Comparison of ENCODE assay signal across 8 cellular contexts in the genomic region with DNA sequence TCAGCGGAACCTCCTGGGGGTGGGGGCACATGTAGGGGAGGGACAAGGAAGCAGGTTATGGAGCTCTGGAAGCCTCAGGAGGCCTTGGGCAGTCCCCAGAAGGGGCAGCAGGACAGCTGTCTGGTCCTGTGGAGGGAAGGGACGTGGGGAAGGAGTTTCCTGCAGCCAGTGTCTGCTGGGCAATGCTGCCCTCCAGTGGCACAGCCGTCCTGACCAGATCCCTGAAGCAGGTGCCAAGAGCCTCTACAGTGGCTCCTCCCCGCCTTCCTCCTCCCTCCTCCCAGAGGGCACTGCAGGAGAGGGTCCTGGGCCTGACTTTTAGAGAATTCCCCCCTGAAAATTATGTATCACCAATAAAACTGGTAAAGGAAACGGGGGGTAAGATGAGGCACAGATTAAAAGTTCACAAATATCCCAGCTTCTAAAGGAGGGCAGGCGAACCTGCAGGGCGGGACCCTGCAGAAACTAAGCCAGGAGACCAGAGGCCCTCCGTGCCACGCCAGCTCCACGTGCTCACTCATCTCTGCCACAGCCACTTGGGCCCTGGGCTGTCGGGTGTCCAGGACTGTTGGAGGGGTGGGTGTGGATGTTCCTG.
DNase-seq lines count a peak whose midpoint lies in the region; ATAC-seq and TF ChIP-seq lines count a peak whose summit lies in the region.

No MANE protein-coding gene starts in this region.

- ATAC-seq in GM18502 (IDR thresholded peaks at IDR 0.05; ENCODE audit: poor library complexity, unreplicated experiment) = no peak

- no peak overlapping the region for H4K8ac ChIP-seq in mesendoderm (ENCODE audit: low read depth, low read length)

- no peak overlapping the region for H2AK5ac ChIP-seq in mesendoderm (ENCODE audit: low read length)

- H2BK120ac ChIP-seq in mesendoderm (ENCODE audit: low read depth, low read length) = no peak overlapping the region

- H3K9me3 ChIP-seq in A673 (ENCODE audit: low read depth, low read length, poor library complexity, severe bottlenecking) = no peaks in the 10 kb centered on the region

- H3K27me3 ChIP-seq in A673 (replicated peaks; ENCODE audit: insufficient read depth, low read depth, low read length, poor library complexity) = no peaks in the 10 kb centered on the region
- H3K27me3 ChIP-seq in mesendoderm (ENCODE audit: insufficient read depth, low read length, poor library complexity) = no peaks in the 10 kb centered on the region

- H2BK15ac ChIP-seq in mesendoderm (replicated peaks; ENCODE audit: low read depth) = no peak overlapping the region

- H3K4me3 ChIP-seq in A673 (ENCODE audit: low read depth, low read length, poor library complexity, severe bottlenecking) (no peak overlapping the region), mesendoderm (ENCODE audit: low read length) (no peak overlapping the region)

- no peak overlapping the region for H3K18ac ChIP-seq in mesendoderm (ENCODE audit: low read length)

- no peak overlapping the region for H2BK5ac ChIP-seq in mesendoderm (ENCODE audit: low read length)

- H3K23ac ChIP-seq in mesendoderm (ENCODE audit: low read length) = no peak overlapping the region

- H3K79me1 ChIP-seq in mesendoderm (ENCODE audit: low read length) = no peaks in the 10 kb centered on the region

- H3K36me3 ChIP-seq in A673 (ENCODE audit: insufficient read depth, low read length, poor library complexity, severe bottlenecking) = peaks cover 7% of the 10 kb centered on the region
- no peaks in the 10 kb centered on the region for H3K36me3 ChIP-seq in mesendoderm (ENCODE audit: control insufficient read depth, insufficient read depth, low read length)

- no peak overlapping the region for H4K5ac ChIP-seq in mesendoderm (ENCODE audit: low read length)

- H3K27ac ChIP-seq in A673 (ENCODE audit: low read depth, low read length, poor library complexity, severe bottlenecking) = no peak overlapping the region
- H3K27ac ChIP-seq in mesendoderm (ENCODE audit: low read depth, low read length) = no peak overlapping the region

- TF ChIP-seq CTCF in A673 (conservative IDR thresholded peaks at IDR 0.05; ENCODE audit: low read depth, low read length) (peak; percentile 51), GM10266 (IDR thresholded peaks at IDR 0.05; ENCODE audit: control insufficient read depth, insufficient read depth, low read depth, missing control alignments) (peak; percentile 38)

- POLR2A ChIA-PET in A673 (lab: Charles Lee; ENCODE audit: low non-redundant PET) = no interaction called here

- no peak overlapping the region for H3K56ac ChIP-seq in mesendoderm (ENCODE audit: low read length)

- intact Hi-C loops in A673 (cut with micrococcal nuclease; ENCODE audit: unreplicated experiment) = no loop called here

- H3K4ac ChIP-seq in mesendoderm (ENCODE audit: low read depth, low read length) = no peak overlapping the region

- no CpG with 5 or more reads among the region's 11 CpGs for whole genome bisulfite sequencing in mesendoderm (ENCODE audit: extremely low coverage, insufficient coverage, low lambda C conversion rate)

- peak; percentile 39 for DNase-seq in A673 (ENCODE audit: low spot score)
- peak; percentile 65 for DNase-seq in GM10266 (ENCODE audit: extremely low spot score)
- DNase-seq in NCI-H748 treated with DMSO at 0.1 percent for 48 hours (lab: John Stamatoyannopoulos, UW) = peak; percentile 10
- DNase-seq in dermis blood vessel endothelial cell = peak; percentile 84
- peak; percentile 65 for DNase-seq in mesendoderm
- no peak for DNase-seq in stimulated activated naive CD4-positive, alpha-beta T cell (lab: John Stamatoyannopoulos, UW)
- no peak for DNase-seq in activated CD8-positive, alpha-beta memory T cell treated with anti-CD3 and anti-CD28 coated beads, Interleukin-2, amount 50 U/mL, for 4 hours

- BruUV-seq in A673 (replicated peaks; lab: Mats Ljungman, UMichigan) = no TSS peak

- no peak overlapping the region for H3K4me2 ChIP-seq in mesendoderm (ENCODE audit: low read length)

- no peaks in the 10 kb centered on the region for H3K79me2 ChIP-seq in mesendoderm (ENCODE audit: control insufficient read depth, insufficient read depth, low read length)

- no peak overlapping the region for H3K9ac ChIP-seq in mesendoderm (ENCODE audit: low read length)

- H3K4me1 ChIP-seq in A673 (ENCODE audit: insufficient read depth, low read length, poor library complexity, severe bottlenecking) = no peaks in the 10 kb centered on the region
- H3K4me1 ChIP-seq in mesendoderm (ENCODE audit: control insufficient read depth, low read depth, low read length) = no peaks in the 10 kb centered on the region

- CTCF ChIA-PET in A673 (lab: Charles Lee) = no interaction called here

Comparison
In these comparisons a context has a peak if more than half of its experiments do, and no peak if none do; other contexts are left out.
1. DNase-seq: peak in A673 (single experiment), GM10266 (single experiment), NCI-H748 treated with DMSO at 0.1 percent for 48 hours (single experiment), dermis blood vessel endothelial cell (single experiment) and mesendoderm (single experiment); none in stimulated activated naive CD4-positive, alpha-beta T cell (0 of 6) and activated CD8-positive, alpha-beta memory T cell treated with anti-CD3 and anti-CD28 coated beads, Interleukin-2, amount 50 U/mL, for 4 hours (single experiment).